Comparison of ENCODE assay signal across 11 cellular contexts in genomic region chr5:150510460-150511263, GRCh38. TPM values are rescaled to one million over a fixed set of nuclear protein-coding genes. Genes with fewer than 3 reads are reported as not detected.
DNase-seq lines count a peak whose midpoint lies in the region; ATAC-seq, FAIRE-seq and TF ChIP-seq lines count a peak whose summit lies in the region.
"Had no signal": no experiment of that assay in that cellular context is flagged by ENCODE, and none has a peak within 500 bp of the region (broad histone marks: within the 10 kb centered on the region; RNA-seq: fewer than 3 reads in every experiment).

No MANE protein-coding gene starts in this region.

- in situ Hi-C loops in K562 (cut with MboI), result no loop called here

- no peak for TF ChIP-seq RAD21 in K562 (CRISPR knock-in tag; conservative IDR thresholded peaks at IDR 0.05 in 1 of 2, IDR thresholded peaks at IDR 0.05 in 1 of 2)

- peaks cover 16% of the 10 kb centered on the region for H3K9me1 ChIP-seq in K562 (ENCODE audit: control insufficient read depth, insufficient read depth, low read length)

- FAIRE-seq in K562 (lab: Jason Lieb, UNC), result peak; percentile 70

- ATAC-seq in GM23338 (no peak; the same call in 2 of the 3 replicates), K562 (no peak), HG02642 (IDR thresholded peaks at IDR 0.05; ENCODE audit: poor library complexity, unreplicated experiment) (no peak), GM19324 (IDR thresholded peaks at IDR 0.05; ENCODE audit: low FRiP score, unreplicated experiment) (no peak)

- H3K9me3 ChIP-seq in K562 (replicated peaks; ENCODE audit: control insufficient read depth, insufficient read depth, low read depth, low read length) (no peaks in the 10 kb centered on the region), skeletal muscle satellite cell (replicated peaks; ENCODE audit: low read length) (no peaks in the 10 kb centered on the region)

- CTCF ChIA-PET in K562 (lab: Yijun Ruan, JAX; ENCODE audit: low intra/inter-chr PET ratio), result no interaction called here

- TF ChIP-seq EP300 in K562 (IDR thresholded peaks at IDR 0.05; ENCODE audit: low read length), result no peak

- H3K36me3 Mint-ChIP-seq in GM23338 (ENCODE audit: low read depth), result no peaks in the 10 kb centered on the region

- peak overlapping the region; percentile 65 for H3K27ac Mint-ChIP-seq in GM23338

- H3K4me1 ChIP-seq in GM23338 (ENCODE audit: insufficient read depth) (peaks cover 34% of the 10 kb centered on the region), K562 (replicated peaks in 1 of 2; ENCODE audit: control insufficient read depth in 2 of 2, insufficient read depth in 2 of 2, low read length in 2 of 2) (peaks cover 20 to 26% of the 10 kb centered on the region in 2 experiments; a peak in 4 of 5 replicates), skeletal muscle satellite cell (ENCODE audit: control insufficient read depth, insufficient read depth, low read length) (peaks cover 65% of the 10 kb centered on the region)

- H3K9me3 Mint-ChIP-seq in GM23338, result no peaks in the 10 kb centered on the region

- 61% methylated on average over 11 of the region's 12 CpGs for WGBS in K562 (ENCODE audit: insufficient coverage, low coverage, missing lambda C conversion rate)

- no TSS peak for BruUV-seq in K562 (replicated peaks; lab: Mats Ljungman, UMichigan)

- no peaks in the 10 kb centered on the region for H3K9me2 ChIP-seq in GM23338 (ENCODE audit: insufficient read depth)

- H3K79me2 ChIP-seq in GM23338 (replicated peaks; ENCODE audit: insufficient read depth), result peaks cover 93% of the 10 kb centered on the region
- peaks cover 58% of the 10 kb centered on the region for H3K79me2 ChIP-seq in K562 (ENCODE audit: control insufficient read depth, insufficient read depth, low read length)

- TF ChIP-seq CTCF in GM23338 (conservative IDR thresholded peaks at IDR 0.05; ENCODE audit: low read depth in 2 of 2) (no peak), K562 (IDR thresholded peaks at IDR 0.05 in 2 of 3, conservative IDR thresholded peaks at IDR 0.05 in 1 of 3; ENCODE audit: insufficient read depth in 2 of 3, low read depth in 1 of 3, low read length in 3 of 3) (no peak)

- peaks cover 61% of the 10 kb centered on the region for H3K4me1 Mint-ChIP-seq in GM23338

- H3K4me2 ChIP-seq in GM23338 (peak overlapping the region; percentile 74), K562 (ENCODE audit: insufficient read depth, low read length) (no peak overlapping the region), skeletal muscle satellite cell (ENCODE audit: low read length) (no peak overlapping the region)
- H3K4me2 ChIP-seq: PC-9 had no signal

- H4K20me1 ChIP-seq in GM23338 (replicated peaks; ENCODE audit: insufficient read depth) (peaks cover 22% of the 10 kb centered on the region; the same call in 1 of the 2 replicates), K562 (replicated peaks; ENCODE audit: control insufficient read depth, insufficient read depth, low read length) (peaks cover 63% of the 10 kb centered on the region)

- H3K4me3 ChIP-seq in GM23338 (no peak overlapping the region), K562 (no peak overlapping the region), skeletal muscle satellite cell (ENCODE audit: low read length) (no peak overlapping the region)
- H3K4me3 ChIP-seq: PC-9 had no signal

- H2AFZ ChIP-seq in GM23338, result no peak overlapping the region
- H2AFZ ChIP-seq in K562 (ENCODE audit: low read depth, low read length), result no peak overlapping the region
- H2AFZ ChIP-seq: PC-9 had no signal

- no peak for TF ChIP-seq POLR2A in K562 (conservative IDR thresholded peaks at IDR 0.05)

- POLR2A ChIA-PET in K562 (lab: Yijun Ruan, JAX), result interaction anchor here (0.9 to 2.7 kb wide), 3 partner anchors 10 to 128 kb away, joined by 3 to 16 read pairs (median 7); no protein-coding TSS in a partner anchor

- H3K27me3 ChIP-seq in GM23338 (ENCODE audit: insufficient read depth) (no peaks in the 10 kb centered on the region), K562 (ENCODE audit: control insufficient read depth in 2 of 2, insufficient read depth in 2 of 2, low read length in 2 of 2) (no peaks in the 10 kb centered on the region), skeletal muscle satellite cell (ENCODE audit: control insufficient read depth, insufficient read depth, low read length) (no peaks in the 10 kb centered on the region)

- H3F3A ChIP-seq in GM23338 (replicated peaks; ENCODE audit: low read depth), result 0 out of 2 replicates have a peak, but pooled peaks cover 6% of the 10 kb centered on the region

- H3K27me3 Mint-ChIP-seq in GM23338 (ENCODE audit: insufficient read depth, low read depth, poor library complexity), result peaks cover 31% of the 10 kb centered on the region

- H3K9ac ChIP-seq in K562 (ENCODE audit: insufficient read depth in 1 of 2, low read depth in 2 of 2, low read length in 2 of 2) (peak overlapping the region in 1 of 2 experiments; percentile 69; a peak in 1 of 4 replicates), skeletal muscle satellite cell (ENCODE audit: low read depth, low read length) (peak overlapping the region; percentile 55)

- H3K36me3 ChIP-seq in GM23338 (ENCODE audit: insufficient read depth) (no peaks in the 10 kb centered on the region), K562 (ENCODE audit: control insufficient read depth, insufficient read depth, low read length) (no peaks in the 10 kb centered on the region), skeletal muscle satellite cell (ENCODE audit: insufficient read depth, low read length) (peaks cover 9% of the 10 kb centered on the region)

- DNase-seq in GM23338 (ENCODE audit: low spot score), result peak; percentile 35
- DNase-seq in K562 (ENCODE audit: extremely low read depth in 1 of 4, low spot score in 3 of 4), result no peak
- DNase-seq in kidney tubule cell (ENCODE audit: low spot score), result peak; percentile 54
- DNase-seq in NCI-H2029 treated with DMSO at 0.1 percent for 48 hours (lab: John Stamatoyannopoulos, UW), result no peak
- no peak for DNase-seq in superior temporal gyrus (ENCODE audit: extremely low spot score)
- DNase-seq: cerebellar nuclear complex; PC-9; stimulated activated CD4-positive, alpha-beta T cell treated with anti-CD3 and anti-CD28 coated beads, Interleukin-4, amount 100 ng/mL, for 24 hours had no signal

- intact Hi-C loops in K562 (cut with micrococcal nuclease), result no loop called here

- peak overlapping the region; percentile 13 for H3K27ac ChIP-seq in GM23338 (ENCODE audit: low read depth)
- H3K27ac ChIP-seq in K562 (ENCODE audit: extremely low read depth, low read depth, low read length), result no peak overlapping the region
- H3K27ac ChIP-seq: PC-9 had no signal

- H3K4me3 Mint-ChIP-seq in GM23338, result peak overlapping the region; percentile 24; the same call in 2 of the 3 replicates

TF ChIP-seq in GM23338, 12 proteins besides CTCF, POLR2A, EP300 and RAD21 (continues in another document):
- TF ChIP-seq NANOG (IDR thresholded peaks at IDR 0.05; ENCODE audit: borderline replicate concordance), result no peak
- no peak for TF ChIP-seq EZH2phosphoT487 (IDR thresholded peaks at IDR 0.05; ENCODE audit: unreplicated experiment)
- TF ChIP-seq ZNF114 (CRISPR knock-in tag; IDR thresholded peaks at IDR 0.05), result no peak
- no peak for TF ChIP-seq JUNB (IDR thresholded peaks at IDR 0.05; ENCODE audit: unreplicated experiment)
- no peak for TF ChIP-seq STAT1 (IDR thresholded peaks at IDR 0.05; ENCODE audit: unreplicated experiment)

TF ChIP-seq in K562, 482 proteins besides CTCF, POLR2A, EP300 and RAD21 (continues in another document):
- TF ChIP-seq MEIS2 (IDR thresholded peaks at IDR 0.05; ENCODE audit: partially characterized antibody) (peak; percentile 38), PYGO2 (tag; IDR thresholded peaks at IDR 0.05) (no peak), CREM (IDR thresholded peaks at IDR 0.05; ENCODE audit: low read depth) (no peak), NCOR1 (IDR thresholded peaks at IDR 0.05) (no peak), SMC3 (conservative IDR thresholded peaks at IDR 0.05; ENCODE audit: insufficient read depth, low read depth, low read length) (no peak), KDM1A (IDR thresholded peaks at IDR 0.05) (0 out of 4 replicates have a peak, but pooled peaks of 1 of the 2 experiments have one; percentile 13), MTF1 (CRISPR knock-in tag; IDR thresholded peaks at IDR 0.05; ENCODE audit: borderline replicate concordance) (no peak), BCOR (IDR thresholded peaks at IDR 0.05) (0 out of 2 replicates have a peak, but pooled peaks have one; percentile 31), ZNF384 (IDR thresholded peaks at IDR 0.05; ENCODE audit: low read depth, low read length) (no peak), PTBP1 (IDR thresholded peaks at IDR 0.05; ENCODE audit: low read depth, low read length) (no peak), RBM25 (IDR thresholded peaks at IDR 0.05; ENCODE audit: low read depth, low read length, severe bottlenecking) (peak; percentile 61)

RNA-seq across cellular contexts. Expression of gene NDST1, which starts 2.7 kb away (rescaled TPM):
- total RNA-seq in GM23338 (2014; rRNA removed; shearing (Covaris generic)), result 76.6 and 85.0 TPM in 2 replicates
- polyA plus RNA-seq in GM23338 (2016; fragmentation: Nextera tagmentation; extraction: Ambion mirVana) (7.3 and 8.5 TPM in 2 replicates), K562 (2011; rRNA removed) (9.7 and 17.1 TPM in 2 replicates), K562 (2014; fragmentation: Illumina TruSeq; extraction: Trizol) (18.4 and 19.9 TPM in 2 replicates), K562 (2014; fragmentation: Nextera tagmentation; extraction: Ambion mirVana) (under 1 TPM; 0.38 to 0.39 TPM), K562 (2014; rRNA removed) (12.0 and 14.1 TPM in 2 replicates)
- 39.5 and 84.3 TPM in 2 replicates for total RNA-seq in K562 (2011; cell fraction: chromatin; rRNA removed; ENCODE audit: low replicate concordance)
- total RNA-seq in K562 (2011; cell fraction: nucleolus; rRNA removed), result 40.4 and 42.6 TPM in 2 replicates
- total RNA-seq in K562 (2011; cell fraction: nucleoplasm; rRNA removed), result 43.0 and 46.6 TPM in 2 replicates
- total RNA-seq in K562 (2014; rRNA removed) (14.0 and 15.3 TPM in 2 replicates), K562 (2014; rRNA removed; fragmentation: Illumina TruSeq; extraction: Trizol) (7.4 and 8.7 TPM in 2 replicates), K562 (2015; rRNA removed; fragmentation: Illumina TruSeq; extraction: Trizol) (9.9 and 11.5 TPM in 2 replicates), K562 (2021) (43.2 and 47.9 TPM in 2 replicates)
- polyA plus RNA-seq in K562 (2011; cell fraction: cytosol; rRNA removed), result 13.1 and 18.3 TPM in 2 replicates
- 28.2 and 31.3 TPM in 2 replicates for polyA plus RNA-seq in K562 (2011; cell fraction: nucleus; rRNA removed)
- polyA plus RNA-seq in K562 (2012), result 14.9 and 22.7 TPM in 2 replicates
- polyA minus RNA-seq in K562 (2011; rRNA and poly(A)+ RNA removed), result 14.5 and 17.3 TPM in 2 replicates
- polyA minus RNA-seq in K562 (2011; cell fraction: cytosol; rRNA and poly(A)+ RNA removed), result 19.3 and 27.4 TPM in 2 replicates
- polyA minus RNA-seq in K562 (2011; cell fraction: nucleus; rRNA and poly(A)+ RNA removed), result 12.3 and 21.3 TPM in 2 replicates
- total RNA-seq in skeletal muscle satellite cell (2012; rRNA removed), result 51.2 and 52.4 TPM in 2 replicates

Comparison
In these comparisons a context has a peak if more than half of its experiments do, and no peak if none do; other contexts are left out.
1. DNase-seq: peak in GM23338 (single experiment) and kidney tubule cell (single experiment); none in K562 (0 of 4), NCI-H2029 treated with DMSO at 0.1 percent for 48 hours (single experiment) and superior temporal gyrus (single experiment).